Comparison of ENCODE assay signal across 8 cellular contexts in the genomic region with DNA sequence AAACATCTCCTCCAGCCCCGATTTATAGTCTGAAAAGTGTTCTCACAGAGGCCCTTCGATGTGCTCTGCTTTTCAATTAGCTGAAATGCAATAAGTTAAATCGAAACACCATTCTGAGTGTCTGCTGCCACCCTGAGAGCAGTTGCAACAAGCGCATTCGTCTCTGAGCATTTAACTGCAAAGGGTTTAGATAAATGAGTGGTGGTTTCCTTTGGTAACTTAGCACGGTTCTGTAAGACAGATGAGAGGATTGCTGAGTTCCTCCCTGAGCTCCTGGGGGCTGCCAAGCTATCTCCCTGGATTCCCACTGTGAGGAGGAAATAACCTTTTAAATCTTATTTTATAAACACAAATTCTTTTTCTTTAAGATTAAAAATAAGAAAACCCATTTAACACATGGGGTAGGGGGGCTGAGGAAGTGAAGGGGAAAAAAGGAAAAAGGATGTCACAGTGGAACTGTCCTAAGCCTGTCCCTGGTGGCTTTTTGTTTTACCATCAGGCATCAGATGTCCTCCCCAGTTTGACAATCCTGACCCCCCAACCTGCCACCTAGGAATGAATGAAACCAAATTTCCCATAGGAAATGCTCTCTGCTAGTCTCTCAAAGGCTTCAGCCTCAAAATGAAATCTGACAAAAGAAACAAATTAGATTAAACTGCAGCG. TPM values are rescaled to one million over a fixed set of nuclear protein-coding genes. Genes with fewer than 3 reads are reported as not detected.
A peak's percentile ranks its signal among the peaks of the same experiment; 100 is the strongest.
DNase-seq lines count a peak whose midpoint lies in the region; ATAC-seq lines count a peak whose summit lies in the region.

No MANE protein-coding gene starts in this region.

- DNase-seq in SKM-1 treated with dmso at 0.1 percent for 144 hours (lab: John Stamatoyannopoulos, UW; ENCODE audit: unreplicated experiment): peak; percentile 27
- DNase-seq in SKM-1 (lab: John Stamatoyannopoulos, UW; ENCODE audit: unreplicated experiment): no peak
- peak; percentile 40 for DNase-seq in NCI-H526 treated with DMSO at 0.1 percent for 48 hours (lab: John Stamatoyannopoulos, UW)
- peak; percentile 41 for DNase-seq in activated naive CD4-positive, alpha-beta T cell treated with Interleukin-2 at 50 U/mL for 16 hours
- DNase-seq in glomerular endothelial cell (ENCODE audit: extremely low read depth, low read depth, low spot score): peak; percentile 72
- peak in 47 of 56 donors; percentile 2 to 91 (median 52) for DNase-seq in nucleus accumbens (lab: John Stamatoyannopoulos, UW)

- ATAC-seq in HG03442 (IDR thresholded peaks at IDR 0.05; ENCODE audit: unreplicated experiment) (peak; percentile 79), GM21717 (IDR thresholded peaks at IDR 0.05; ENCODE audit: unreplicated experiment) (no peak)

RNA-seq across cellular contexts. Expression of a gene that starts 56.4 kb away (rescaled TPM):
- total RNA-seq in glomerular endothelial cell: 28.1 and 47.6 TPM in 2 replicates
